19 cellular contexts compared by ENCODE assay signal in genomic region chr16:81576696-81577095, GRCh38.
"Had no signal": no experiment of that assay in that cellular context is flagged by ENCODE, and none has a peak within 500 bp of the region (broad histone marks: within the 10 kb centered on the region; RNA-seq: fewer than 3 reads in every experiment).

No MANE protein-coding gene starts in this region.

- H3K4me1 ChIP-seq: neural progenitor cell, right atrium auricular region, sigmoid colon, thyroid gland had no signal

- H3K36me3 ChIP-seq: neural progenitor cell, prostate gland, right atrium auricular region, sigmoid colon, stomach, thyroid gland had no signal

- H3K27ac Mint-ChIP-seq: memory B cell; nephron; neural progenitor cell; stimulated activated naive B cell treated with anti-CD40 and anti-IgM and Interleukin-4, amounts not matched to agents 10 μg/mL and 1 μg/mL and 100 μg/mL, for 72 hours; type B pancreatic cell had no signal

- H3K27me3 ChIP-seq: neural progenitor cell, right atrium auricular region, sigmoid colon, stomach, thyroid gland had no signal

- H3K4me1 Mint-ChIP-seq: neural progenitor cell had no signal

- ATAC-seq: left lobe of liver; stimulated activated naive B cell treated with anti-CD40 and anti-IgM and Interleukin-4, amounts not matched to agents 10 μg/mL and 1 μg/mL and 100 μg/mL, for 72 hours had no signal

- H3K4me3 Mint-ChIP-seq: memory B cell; nephron; neural progenitor cell; stimulated activated naive B cell treated with anti-CD40 and anti-IgM and Interleukin-4, amounts not matched to agents 10 μg/mL and 1 μg/mL and 100 μg/mL, for 72 hours; type B pancreatic cell had no signal

- H3K9me3 Mint-ChIP-seq: memory B cell; nephron; neural progenitor cell; stimulated activated naive B cell treated with anti-CD40 and anti-IgM and Interleukin-4, amounts not matched to agents 10 μg/mL and 1 μg/mL and 100 μg/mL, for 72 hours had no signal

- H3K4me2 ChIP-seq: neural progenitor cell had no signal

- H3K9ac ChIP-seq: neural progenitor cell had no signal

- H3K4me3 ChIP-seq: lung, neural progenitor cell, prostate gland, right atrium auricular region, sigmoid colon, stomach, thyroid gland had no signal

- FAIRE-seq: frontal cortex, keratinocyte had no signal

- H3K9me3 ChIP-seq: prostate gland, right atrium auricular region, sigmoid colon, stomach, thyroid gland had no signal

- H3K27ac ChIP-seq: neural progenitor cell, prostate gland, right atrium auricular region, sigmoid colon, stomach, thyroid gland had no signal

- H3K36me3 Mint-ChIP-seq: memory B cell, neural progenitor cell had no signal

- DNase-seq: cerebellar nuclear complex; cortex of kidney; hypothalamus; nucleus accumbens; sigmoid colon; stimulated activated CD4-positive, alpha-beta T cell treated with anti-CD3 and anti-CD28 coated beads, Interleukin-4, amount 100 ng/mL, for 4 hours; stimulated activated naive B cell treated with anti-CD40 and anti-IgM and Interleukin-4, amounts not matched to agents 10 μg/mL and 1 μg/mL and 100 μg/mL, for 72 hours; stomach; thyroid gland had no signal

- H2AFZ ChIP-seq: neural progenitor cell had no signal

- H3K27me3 Mint-ChIP-seq: memory B cell; stimulated activated naive B cell treated with anti-CD40 and anti-IgM and Interleukin-4, amounts not matched to agents 10 μg/mL and 1 μg/mL and 100 μg/mL, for 72 hours; type B pancreatic cell had no signal
